17 cellular contexts compared by ENCODE assay signal in genomic region chr20:58069796-58070663, GRCh38.
A peak's percentile ranks its signal among the peaks of the same experiment; 100 is the strongest.
DNase-seq lines count a peak whose midpoint lies in the region; ATAC-seq and TF ChIP-seq lines count a peak whose summit lies in the region.
"Had no signal": no experiment of that assay in that cellular context is flagged by ENCODE, and none has a peak within 500 bp of the region (broad histone marks: within the 10 kb centered on the region; RNA-seq: fewer than 3 reads in every experiment).

No MANE protein-coding gene starts in this region.

- H3K9me3 ChIP-seq in colonic mucosa (no peaks in the 10 kb centered on the region), spleen (no peaks in the 10 kb centered on the region)
- H3K9me3 ChIP-seq: BE2C, Caco-2 had no signal

- ATAC-seq in GM18873 (IDR thresholded peaks at IDR 0.05; ENCODE audit: low FRiP score, unreplicated experiment) (no peak), HG03520 (IDR thresholded peaks at IDR 0.05; ENCODE audit: unreplicated experiment) (no peak)

- H3K4me3 ChIP-seq in colonic mucosa: no peak overlapping the region
- H3K4me3 ChIP-seq in spleen: no peak overlapping the region

- DNase-seq in D341Med (ENCODE audit: low spot score) (peak; percentile 11), colonic mucosa (peak; percentile 6), islet precursor cell (peak; percentile 33), spleen (peak; percentile 32), cerebellar cortex (ENCODE audit: low spot score) (no peak)
- DNase-seq: BE2C; CD4-positive, CD25-positive, alpha-beta regulatory T cell; DMS153; GDM1; KG1; NCI-H1105 treated with DMSO at 0.1 percent for 48 hours; NCI-H1694; NCI-H2081 treated with DMSO at 0.1 percent for 48 hours; Right ventricle myocardium superior had no signal

- H3K9ac ChIP-seq in colonic mucosa (ENCODE audit: low read depth in 2 of 2, low read length in 2 of 2): no peak overlapping the region

- H3K27me3 ChIP-seq in colonic mucosa (no peaks in the 10 kb centered on the region), spleen (replicated peaks in 1 of 7) (peaks cover 0 to 23% (median 0%) of the 10 kb centered on the region in 7 donors)
- H3K27me3 ChIP-seq: BE2C had no signal

- TF ChIP-seq CTCF in colonic mucosa (IDR thresholded peaks at IDR 0.05) (no peak), spleen (IDR thresholded peaks at IDR 0.05 in 8 of 11, conservative IDR thresholded peaks at IDR 0.05 in 3 of 11) (no peak)

- intact Hi-C loops in colonic mucosa (cut with DNase I) (no loop called here), spleen (cut with DNase I; ENCODE audit: low total_unique reads) (no loop called here)

- no peaks in the 10 kb centered on the region for H3K4me1 ChIP-seq in colonic mucosa
- H3K4me1 ChIP-seq in spleen: peaks cover 0 to 11% (median 7%) of the 10 kb centered on the region in 6 donors
- H3K4me1 ChIP-seq: Caco-2 had no signal

- TF ChIP-seq POLR2A in spleen (IDR thresholded peaks at IDR 0.05): no peak

- H3K36me3 ChIP-seq in colonic mucosa (no peaks in the 10 kb centered on the region), spleen (no peaks in the 10 kb centered on the region)
- H3K36me3 ChIP-seq: BE2C had no signal

- 78 to 92% (median 83%) methylated on average over 16 of the region's 16 CpGs for WGBS in spleen, 5 donors

- H3K27ac ChIP-seq in colonic mucosa (no peak overlapping the region), spleen (no peak overlapping the region)
